23 cellular contexts compared by ENCODE assay signal in the genomic region with DNA sequence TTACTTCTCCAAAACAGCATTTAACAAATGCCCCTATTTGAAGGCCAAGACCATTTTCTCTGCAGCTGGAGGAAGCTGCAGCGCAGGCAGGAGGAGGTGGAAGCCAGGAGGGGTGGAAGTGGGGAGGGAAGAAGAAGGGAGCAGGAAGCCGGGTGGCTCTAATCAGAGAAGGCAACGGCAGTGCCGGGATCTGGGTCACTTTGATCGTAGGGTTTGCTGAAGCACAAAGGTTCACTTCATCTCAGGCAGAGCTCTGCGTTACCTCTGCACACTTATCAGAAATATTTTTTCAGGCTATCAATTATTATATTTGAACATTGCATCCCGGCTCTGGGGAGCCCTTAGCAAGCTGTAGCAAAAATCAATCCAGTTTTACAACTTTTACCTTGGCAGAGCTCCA.
"Had no signal": no experiment of that assay in that cellular context is flagged by ENCODE, and none has a peak within 500 bp of the region (broad histone marks: within the 10 kb centered on the region; RNA-seq: fewer than 3 reads in every experiment).

No MANE protein-coding gene starts in this region.

- H3K27ac Mint-ChIP-seq: activated CD8-positive, alpha-beta memory T cell treated with anti-CD3 and anti-CD28 coated beads, Interleukin-2, amount 10 ng/mL, durations not matched to agents 7 days and 5 days; activated CD8-positive, alpha-beta T cell treated with anti-CD3 and anti-CD28 coated beads, Interleukin-2, amount 10 ng/mL, durations not matched to agents 7 days and 5 days; activated naive CD4-positive, alpha-beta T cell treated with anti-CD3 and anti-CD28 coated beads, Interleukin-2, amount 50 U/mL, for 72 hours; natural killer cell; stimulated activated effector memory CD8-positive, alpha-beta T cell treated with anti-CD3 and anti-CD28 coated beads, Interleukin-12 subunit alpha, Interleukin-12 subunit beta, amount 100 ng/mL, for 72 hours; stimulated activated naive CD8-positive, alpha-beta T cell treated with anti-CD3 and anti-CD28 coated beads, Interleukin-15, Interleukin-2, amounts not matched to agents 100 ng/mL and 50 ng/mL, for 24 hours; T-helper 2 cell treated with Interferon-gamma antibody and Interleukin-4, amounts not matched to agents 5 μg/mL and 100 μg/mL, for 36 hours had no signal

- H3K36me3 ChIP-seq: gastrocnemius medialis, left ventricle myocardium inferior, thoracic aorta, WERI-Rb-1 had no signal

- DNase-seq: activated CD8-positive, alpha-beta memory T cell treated with anti-CD3 and anti-CD28 coated beads, Interleukin-2, amount 10 ng/mL, durations not matched to agents 7 days and 5 days; activated CD8-positive, alpha-beta T cell treated with anti-CD3 and anti-CD28 coated beads, Interleukin-2, amount 10 ng/mL, durations not matched to agents 7 days and 5 days; activated naive CD4-positive, alpha-beta T cell; activated T-cell treated with anti-CD3 and anti-CD28 coated beads, Interleukin-2, amount 50 U/mL, for 48 hours; effector memory CD4-positive, alpha-beta T cell; gastrocnemius medialis; glutamatergic neuron; islet precursor cell; left ventricle myocardium inferior; mesendoderm; natural killer cell; stimulated activated CD4-positive, alpha-beta T cell treated with anti-CD3 and anti-CD28 coated beads, Interleukin-4, amount 100 ng/mL, for 24 hours; T-helper 1 cell; trophoblast cell; WERI-Rb-1 had no signal

- H3K27me3 ChIP-seq: gastrocnemius medialis had no signal

- H3K36me3 Mint-ChIP-seq: activated CD8-positive, alpha-beta memory T cell treated with anti-CD3 and anti-CD28 coated beads, Interleukin-2, amount 10 ng/mL, durations not matched to agents 7 days and 5 days; activated naive CD4-positive, alpha-beta T cell treated with anti-CD3 and anti-CD28 coated beads, Interleukin-2, amount 50 U/mL, for 72 hours; natural killer cell; stimulated activated effector memory CD8-positive, alpha-beta T cell treated with anti-CD3 and anti-CD28 coated beads, Interleukin-12 subunit alpha, Interleukin-12 subunit beta, amount 100 ng/mL, for 72 hours had no signal

- H3K4me3 Mint-ChIP-seq: activated CD8-positive, alpha-beta memory T cell treated with anti-CD3 and anti-CD28 coated beads, Interleukin-2, amount 10 ng/mL, durations not matched to agents 7 days and 5 days; activated CD8-positive, alpha-beta T cell treated with anti-CD3 and anti-CD28 coated beads, Interleukin-2, amount 10 ng/mL, durations not matched to agents 7 days and 5 days; natural killer cell; stimulated activated effector memory CD8-positive, alpha-beta T cell treated with anti-CD3 and anti-CD28 coated beads, Interleukin-12 subunit alpha, Interleukin-12 subunit beta, amount 100 ng/mL, for 72 hours; stimulated activated naive CD8-positive, alpha-beta T cell treated with anti-CD3 and anti-CD28 coated beads, Interleukin-15, Interleukin-2, amounts not matched to agents 100 ng/mL and 50 ng/mL, for 24 hours; T-helper 2 cell treated with Interferon-gamma antibody and Interleukin-4, amounts not matched to agents 5 μg/mL and 100 μg/mL, for 36 hours had no signal

- H3K4me1 ChIP-seq: gastrocnemius medialis, left ventricle myocardium inferior had no signal

- H3K9me3 ChIP-seq: gastrocnemius medialis, thoracic aorta had no signal

- H3K4me3 ChIP-seq: gastrocnemius medialis, left ventricle myocardium inferior, lung, skin epidermis, thoracic aorta had no signal

- H3K9me3 Mint-ChIP-seq: T-helper 2 cell treated with Interferon-gamma antibody and Interleukin-4, amounts not matched to agents 5 μg/mL and 100 μg/mL, for 36 hours had no signal

- H3K27me3 Mint-ChIP-seq: activated CD8-positive, alpha-beta memory T cell treated with anti-CD3 and anti-CD28 coated beads, Interleukin-2, amount 10 ng/mL, durations not matched to agents 7 days and 5 days; stimulated activated naive CD8-positive, alpha-beta T cell treated with anti-CD3 and anti-CD28 coated beads, Interleukin-15, Interleukin-2, amounts not matched to agents 100 ng/mL and 50 ng/mL, for 24 hours had no signal

- ATAC-seq: activated CD8-positive, alpha-beta memory T cell treated with anti-CD3 and anti-CD28 coated beads, Interleukin-2, amount 10 ng/mL, durations not matched to agents 7 days and 5 days; activated CD8-positive, alpha-beta T cell treated with anti-CD3 and anti-CD28 coated beads, Interleukin-2, amount 10 ng/mL, durations not matched to agents 7 days and 5 days; activated naive CD4-positive, alpha-beta T cell treated with anti-CD3 and anti-CD28 coated beads, Interleukin-2, amount 50 U/mL, for 72 hours; gastrocnemius medialis; natural killer cell; sciatic nerve; stimulated activated effector memory CD8-positive, alpha-beta T cell treated with anti-CD3 and anti-CD28 coated beads, Interleukin-12 subunit alpha, Interleukin-12 subunit beta, amount 100 ng/mL, for 72 hours had no signal

- H3K4me1 Mint-ChIP-seq: activated CD8-positive, alpha-beta memory T cell treated with anti-CD3 and anti-CD28 coated beads, Interleukin-2, amount 10 ng/mL, durations not matched to agents 7 days and 5 days; stimulated activated effector memory CD8-positive, alpha-beta T cell treated with anti-CD3 and anti-CD28 coated beads, Interleukin-12 subunit alpha, Interleukin-12 subunit beta, amount 100 ng/mL, for 72 hours had no signal
